8 cellular contexts compared by ENCODE assay signal in genomic region chr17:7704601-7705268, GRCh38. TPM values are rescaled to one million over a fixed set of nuclear protein-coding genes. Genes with fewer than 3 reads are reported as not detected.
A peak's percentile ranks its signal among the peaks of the same experiment; 100 is the strongest.
DNase-seq lines count a peak whose midpoint lies in the region; ATAC-seq and TF ChIP-seq lines count a peak whose summit lies in the region.

Gene EFNB3, plus strand, starts transcription at chr17:7705202. Its CDS starts 397 bp downstream, at chr17:7705599.

- H3K4me3 Mint-ChIP-seq in activated T-helper 17 cell treated with anti-CD3 and anti-CD28 coated beads, Interleukin-2, amount 50 U/mL, for 72 hours, result peak within 1 kb of the TSS; percentile 63

- peaks cover 41% of the 10 kb centered on the region for H3K27me3 Mint-ChIP-seq in activated T-helper 17 cell treated with anti-CD3 and anti-CD28 coated beads, Interleukin-2, amount 50 U/mL, for 72 hours

- peaks cover 47% of the 10 kb centered on the region for H3K36me3 Mint-ChIP-seq in activated T-helper 17 cell treated with anti-CD3 and anti-CD28 coated beads, Interleukin-2, amount 50 U/mL, for 72 hours (ENCODE audit: low read depth)

- intact Hi-C loops in left cardiac atrium (cut with DNase I), result no loop called here

- no peak for DNase-seq in AG09309 (ENCODE audit: low read depth)
- DNase-seq in HFF-Myc (ENCODE audit: extremely low read depth, low read depth), result no peak
- DNase-seq in left cardiac atrium, result no peak
- no peak for DNase-seq in retinal pigment epithelial cell (ENCODE audit: low read depth)

- TF ChIP-seq CTCF in AG09309 (IDR thresholded peaks at IDR 0.05; ENCODE audit: control insufficient read depth, insufficient read depth, low read depth, low read length, missing control alignments) (no peak), HFF-Myc (IDR thresholded peaks at IDR 0.05; ENCODE audit: low read depth, low read length, missing control alignments) (no peak), retinal pigment epithelial cell (conservative IDR thresholded peaks at IDR 0.05; ENCODE audit: low read depth, low read length) (no peak)

- H3K4me3 ChIP-seq in AG09309 (ENCODE audit: control insufficient read depth, low read depth, low read length) (peak within 1 kb of the TSS; percentile 55), HFF-Myc (replicated peaks; ENCODE audit: low read depth, low read length) (peak within 1 kb of the TSS; percentile 56), retinal pigment epithelial cell (ENCODE audit: low read length) (peak within 1 kb of the TSS; percentile 47)

- peak; percentile 23 for ATAC-seq in activated T-helper 17 cell treated with anti-CD3 and anti-CD28 coated beads, Interleukin-2, amount 50 U/mL, for 72 hours (replicated peaks)
- peak; percentile 75 to 77 for ATAC-seq in left cardiac atrium
- ATAC-seq in HG03439 (IDR thresholded peaks at IDR 0.05; ENCODE audit: unreplicated experiment), result no peak
- no peak for ATAC-seq in GM18517 (IDR thresholded peaks at IDR 0.05; ENCODE audit: unreplicated experiment)
- ATAC-seq in HG03354 (IDR thresholded peaks at IDR 0.05; ENCODE audit: poor library complexity, severe bottlenecking, unreplicated experiment), result no peak

- no peaks in the 10 kb centered on the region for H3K9me3 Mint-ChIP-seq in activated T-helper 17 cell treated with anti-CD3 and anti-CD28 coated beads, Interleukin-2, amount 50 U/mL, for 72 hours

- no peak within 1 kb of the TSS for H3K27ac Mint-ChIP-seq in activated T-helper 17 cell treated with anti-CD3 and anti-CD28 coated beads, Interleukin-2, amount 50 U/mL, for 72 hours

- peaks cover 11% of the 10 kb centered on the region for H3K4me1 Mint-ChIP-seq in activated T-helper 17 cell treated with anti-CD3 and anti-CD28 coated beads, Interleukin-2, amount 50 U/mL, for 72 hours

RNA-seq across cellular contexts. Expression of gene EFNB3, which starts in this region (rescaled TPM):
- total RNA-seq in activated T-helper 17 cell treated with anti-CD3 and anti-CD28 coated beads, Interleukin-2, amount 50 U/mL, for 72 hours, result not detected
- 1 to 10 TPM; 1.1 to 1.4 TPM for total RNA-seq in left cardiac atrium

Comparison
In these comparisons a context has a peak if more than half of its experiments do, and no peak if none do; other contexts are left out.
1. Peak in ATAC-seq in activated T-helper 17 cell treated with anti-CD3 and anti-CD28 coated beads, Interleukin-2, amount 50 U/mL, for 72 hours; RNA of the gene not detected or under 1 TPM.
2. ATAC-seq: peak in left cardiac atrium (2 of 2); none in HG03439 (single experiment), GM18517 (single experiment) and HG03354 (single experiment).
3. Peak in every context shown above with its lines, with median percentiles within 50 percentile points of each other: H3K4me3 ChIP-seq.